Comparison of ENCODE assay signal across 18 cellular contexts in the genomic region with DNA sequence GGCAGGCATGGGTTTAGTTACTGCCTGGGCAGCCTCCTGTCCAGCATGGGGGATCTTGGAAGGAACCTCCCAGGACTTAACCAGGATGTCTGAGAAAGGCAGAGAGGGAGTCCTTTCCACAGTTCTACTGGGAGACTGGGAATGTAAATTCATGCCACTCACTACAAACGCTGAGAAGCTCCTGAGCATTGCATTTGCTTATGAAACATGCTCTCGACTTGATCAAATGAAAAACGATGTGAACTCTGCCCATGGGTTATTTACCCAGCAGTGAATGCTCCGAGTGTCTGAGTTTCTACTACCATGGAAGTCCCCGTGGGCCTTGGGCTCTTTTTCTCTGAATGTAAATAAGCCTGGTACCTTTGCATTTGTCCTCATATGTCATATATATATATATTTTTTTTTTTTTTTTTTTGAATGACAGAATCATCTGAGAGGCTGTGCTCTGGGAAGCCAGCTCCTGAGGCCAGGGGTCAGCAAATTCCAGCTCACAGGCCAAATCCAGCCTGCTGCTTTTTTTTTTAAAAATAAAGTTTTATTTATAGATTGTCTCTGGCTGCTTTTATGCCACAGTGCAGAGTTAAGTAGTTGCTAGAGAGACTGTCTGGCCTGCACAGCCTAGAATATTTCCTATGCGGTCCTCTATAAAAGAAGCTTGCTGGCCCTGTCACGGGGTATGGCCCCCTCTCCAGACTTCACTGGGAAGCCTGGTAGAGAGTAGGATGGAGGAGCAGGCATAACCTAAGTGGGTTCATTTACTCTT.
"Had no signal": no experiment of that assay in that cellular context is flagged by ENCODE, and none has a peak within 500 bp of the region (broad histone marks: within the 10 kb centered on the region; RNA-seq: fewer than 3 reads in every experiment).

No MANE protein-coding gene starts in this region.

- H3K27me3 ChIP-seq: brain microvascular endothelial cell, foreskin keratinocyte, spleen had no signal

- ATAC-seq: foreskin keratinocyte; sciatic nerve; stimulated activated naive CD8-positive, alpha-beta T cell treated with anti-CD3 and anti-CD28 coated beads, Interleukin-15, amount 100 ng/mL, for 72 hours had no signal

- H3K4me3 Mint-ChIP-seq: activated CD4-positive, alpha-beta T cell treated with anti-CD3 and anti-CD28 coated beads, Interleukin-2, amount 10 ng/mL, durations not matched to agents 7 days and 5 days; activated T-helper 1 cell treated with anti-CD3 and anti-CD28 coated beads, Interleukin-12 subunit alpha, Interleukin-12 subunit beta, Interleukin-2, Interleukin-4 antibody, amounts not matched to agents 30 ng/mL and 10 ng/mL and 1 ng/mL, durations not matched to agents 14 hours and 24 hours and 36 hours; central memory CD8-positive, alpha-beta T cell; immature natural killer cell; nephron; stimulated activated naive CD8-positive, alpha-beta T cell treated with anti-CD3 and anti-CD28 coated beads, Interleukin-15, amount 100 ng/mL, for 72 hours had no signal

- H3K4me1 Mint-ChIP-seq: activated CD4-positive, alpha-beta T cell treated with anti-CD3 and anti-CD28 coated beads, Interleukin-2, amount 10 ng/mL, durations not matched to agents 7 days and 5 days; central memory CD8-positive, alpha-beta T cell; immature natural killer cell; stimulated activated naive CD8-positive, alpha-beta T cell treated with anti-CD3 and anti-CD28 coated beads, Interleukin-15, amount 100 ng/mL, for 72 hours had no signal

- H3K27ac Mint-ChIP-seq: activated CD4-positive, alpha-beta T cell treated with anti-CD3 and anti-CD28 coated beads, Interleukin-2, amount 10 ng/mL, durations not matched to agents 7 days and 5 days; activated T-helper 1 cell treated with anti-CD3 and anti-CD28 coated beads, Interleukin-12 subunit alpha, Interleukin-12 subunit beta, Interleukin-2, Interleukin-4 antibody, amounts not matched to agents 30 ng/mL and 10 ng/mL and 1 ng/mL, durations not matched to agents 14 hours and 24 hours and 36 hours; immature natural killer cell; progenitor cell of endocrine pancreas; stimulated activated naive CD8-positive, alpha-beta T cell treated with anti-CD3 and anti-CD28 coated beads, Interleukin-15, amount 100 ng/mL, for 72 hours had no signal

- H3K27ac ChIP-seq: brain microvascular endothelial cell, foreskin keratinocyte, thoracic aorta had no signal

- DNase-seq: activated CD4-positive, alpha-beta T cell treated with anti-CD3 and anti-CD28 coated beads, Interleukin-2, amount 10 ng/mL, durations not matched to agents 7 days and 5 days; activated CD8-positive, alpha-beta memory T cell treated with anti-CD3 and anti-CD28 coated beads for 24 hours; activated naive CD4-positive, alpha-beta T cell treated with Interleukin-2 at 50 U/mL for 16 hours; brain microvascular endothelial cell; effector CD8-positive, alpha-beta T cell; foreskin keratinocyte; glutamatergic neuron; immature natural killer cell; nucleus accumbens; spleen; stimulated activated naive CD8-positive, alpha-beta T cell treated with anti-CD3 and anti-CD28 coated beads, Interleukin-15, amount 100 ng/mL, for 72 hours; SW 1271 had no signal

- H3K27me3 Mint-ChIP-seq: activated CD4-positive, alpha-beta T cell treated with anti-CD3 and anti-CD28 coated beads, Interleukin-2, amount 10 ng/mL, durations not matched to agents 7 days and 5 days; stimulated activated naive CD8-positive, alpha-beta T cell treated with anti-CD3 and anti-CD28 coated beads, Interleukin-15, amount 100 ng/mL, for 72 hours had no signal

- H3K36me3 ChIP-seq: brain microvascular endothelial cell, spleen, thoracic aorta had no signal

- H3K9me3 ChIP-seq: spleen, thoracic aorta had no signal

- H3K4me3 ChIP-seq: spleen, thoracic aorta had no signal

- H3K9me3 Mint-ChIP-seq: activated CD4-positive, alpha-beta T cell treated with anti-CD3 and anti-CD28 coated beads, Interleukin-2, amount 10 ng/mL, durations not matched to agents 7 days and 5 days; activated T-helper 1 cell treated with anti-CD3 and anti-CD28 coated beads, Interleukin-12 subunit alpha, Interleukin-12 subunit beta, Interleukin-2, Interleukin-4 antibody, amounts not matched to agents 30 ng/mL and 10 ng/mL and 1 ng/mL, durations not matched to agents 14 hours and 24 hours and 36 hours; central memory CD8-positive, alpha-beta T cell; immature natural killer cell; nephron; stimulated activated naive CD8-positive, alpha-beta T cell treated with anti-CD3 and anti-CD28 coated beads, Interleukin-15, amount 100 ng/mL, for 72 hours had no signal
